1 cellular context compared by ENCODE assay signal in the genomic region with DNA sequence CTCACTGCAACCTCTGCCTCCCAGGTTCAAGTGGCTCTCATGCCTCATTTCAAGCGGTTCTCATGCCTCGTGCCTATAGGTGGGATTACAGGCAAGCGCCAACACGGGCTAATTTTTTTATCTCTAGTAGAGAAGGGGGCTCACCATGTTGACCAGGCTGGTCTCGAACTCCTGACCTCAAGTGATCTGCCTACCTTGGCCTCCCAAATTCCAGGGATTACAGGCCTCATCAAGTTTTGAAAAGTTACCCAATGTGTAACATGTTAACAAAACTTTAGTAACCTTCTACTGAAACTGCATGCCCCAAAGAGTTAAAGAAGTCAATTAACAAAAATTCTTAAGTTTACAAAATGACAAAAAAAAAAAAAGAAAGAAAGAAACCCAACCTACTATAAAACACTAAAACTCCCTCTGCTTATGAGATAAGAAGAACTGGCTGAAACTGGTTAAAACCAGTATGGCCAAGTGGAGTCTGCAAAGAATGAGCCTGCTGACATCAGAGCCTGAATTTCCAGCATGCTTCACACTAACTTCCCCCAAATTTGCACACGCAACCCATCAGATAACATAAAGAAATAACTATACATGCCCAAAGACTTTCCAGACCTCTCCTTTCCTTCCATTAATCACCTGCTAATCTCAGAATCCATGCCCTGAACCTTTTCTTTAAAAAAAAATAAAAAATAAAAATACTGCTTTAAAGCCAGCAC.
TF ChIP-seq lines count a peak whose summit lies in the region.

No MANE protein-coding gene starts in this region.

TF ChIP-seq in K562, 482 proteins besides CTCF, POLR2A, EP300 and RAD21 (continued from another document):
- TF ChIP-seq, protein P1, sequence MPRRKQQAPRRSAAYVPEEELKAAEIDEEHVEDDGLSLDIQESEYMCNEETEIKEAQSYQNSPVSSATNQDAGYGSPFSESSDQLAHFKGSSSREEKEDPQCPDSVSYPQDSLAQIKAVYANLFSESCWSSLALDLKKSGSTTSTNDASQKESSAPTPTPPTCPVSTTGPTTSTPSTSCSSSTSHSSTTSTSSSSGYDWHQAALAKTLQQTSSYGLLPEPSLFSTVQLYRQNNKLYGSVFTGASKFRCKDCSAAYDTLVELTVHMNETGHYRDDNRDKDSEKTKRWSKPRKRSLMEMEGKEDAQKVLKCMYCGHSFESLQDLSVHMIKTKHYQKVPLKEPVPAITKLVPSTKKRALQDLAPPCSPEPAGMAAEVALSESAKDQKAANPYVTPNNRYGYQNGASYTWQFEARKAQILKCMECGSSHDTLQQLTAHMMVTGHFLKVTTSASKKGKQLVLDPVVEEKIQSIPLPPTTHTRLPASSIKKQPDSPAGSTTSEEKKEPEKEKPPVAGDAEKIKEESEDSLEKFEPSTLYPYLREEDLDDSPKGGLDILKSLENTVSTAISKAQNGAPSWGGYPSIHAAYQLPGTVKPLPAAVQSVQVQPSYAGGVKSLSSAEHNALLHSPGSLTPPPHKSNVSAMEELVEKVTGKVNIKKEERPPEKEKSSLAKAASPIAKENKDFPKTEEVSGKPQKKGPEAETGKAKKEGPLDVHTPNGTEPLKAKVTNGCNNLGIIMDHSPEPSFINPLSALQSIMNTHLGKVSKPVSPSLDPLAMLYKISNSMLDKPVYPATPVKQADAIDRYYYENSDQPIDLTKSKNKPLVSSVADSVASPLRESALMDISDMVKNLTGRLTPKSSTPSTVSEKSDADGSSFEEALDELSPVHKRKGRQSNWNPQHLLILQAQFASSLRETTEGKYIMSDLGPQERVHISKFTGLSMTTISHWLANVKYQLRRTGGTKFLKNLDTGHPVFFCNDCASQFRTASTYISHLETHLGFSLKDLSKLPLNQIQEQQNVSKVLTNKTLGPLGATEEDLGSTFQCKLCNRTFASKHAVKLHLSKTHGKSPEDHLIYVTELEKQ (CRISPR knock-in tag; IDR thresholded peaks at IDR 0.05), result no peak
- TF ChIP-seq, protein P2, sequence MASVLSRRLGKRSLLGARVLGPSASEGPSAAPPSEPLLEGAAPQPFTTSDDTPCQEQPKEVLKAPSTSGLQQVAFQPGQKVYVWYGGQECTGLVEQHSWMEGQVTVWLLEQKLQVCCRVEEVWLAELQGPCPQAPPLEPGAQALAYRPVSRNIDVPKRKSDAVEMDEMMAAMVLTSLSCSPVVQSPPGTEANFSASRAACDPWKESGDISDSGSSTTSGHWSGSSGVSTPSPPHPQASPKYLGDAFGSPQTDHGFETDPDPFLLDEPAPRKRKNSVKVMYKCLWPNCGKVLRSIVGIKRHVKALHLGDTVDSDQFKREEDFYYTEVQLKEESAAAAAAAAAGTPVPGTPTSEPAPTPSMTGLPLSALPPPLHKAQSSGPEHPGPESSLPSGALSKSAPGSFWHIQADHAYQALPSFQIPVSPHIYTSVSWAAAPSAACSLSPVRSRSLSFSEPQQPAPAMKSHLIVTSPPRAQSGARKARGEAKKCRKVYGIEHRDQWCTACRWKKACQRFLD (CRISPR knock-in tag; IDR thresholded peaks at IDR 0.05), result peak; percentile 76; the same call in 1 of the 2 replicates
- peak; percentile 79 for TF ChIP-seq ATF7 (IDR thresholded peaks at IDR 0.05)
